In genomic region chr10:110863956-110864355, GRCh38 we compare ENCODE assay signal across 9 cellular contexts. TPM values are rescaled to one million over a fixed set of nuclear protein-coding genes. Genes with fewer than 3 reads are reported as not detected.
DNase-seq lines count a peak whose midpoint lies in the region; ATAC-seq and TF ChIP-seq lines count a peak whose summit lies in the region.
"Had no signal": no experiment of that assay in that cellular context is flagged by ENCODE, and none has a peak within 500 bp of the region (broad histone marks: within the 10 kb centered on the region; RNA-seq: fewer than 3 reads in every experiment).

No MANE protein-coding gene starts in this region.

- peaks cover 8% of the 10 kb centered on the region for H3K36me3 Mint-ChIP-seq in activated naive CD4-positive, alpha-beta T cell treated with anti-CD3 and anti-CD28 coated beads, Interleukin-2, amount 10 ng/mL, durations not matched to agents 7 days and 5 days
- H3K36me3 Mint-ChIP-seq in activated naive CD8-positive, alpha-beta T cell, result no peaks in the 10 kb centered on the region

- no peak for TF ChIP-seq POLR2A in transverse colon (IDR thresholded peaks at IDR 0.05)

- DNase-seq in activated naive CD4-positive, alpha-beta T cell treated with anti-CD3 and anti-CD28 coated beads, Interleukin-2, amount 10 ng/mL, durations not matched to agents 7 days and 5 days, result no peak
- no peak for DNase-seq in activated naive CD4-positive, alpha-beta T cell treated with Interleukin-2 at 50 U/mL for 16 hours
- DNase-seq in transverse colon (no peak), cerebellum (ENCODE audit: low spot score) (no peak)
- DNase-seq in effector CD4-positive, alpha-beta T cell, result no peak
- DNase-seq: testis had no signal

- H3K9me3 Mint-ChIP-seq in activated naive CD4-positive, alpha-beta T cell treated with anti-CD3 and anti-CD28 coated beads, Interleukin-2, amount 10 ng/mL, durations not matched to agents 7 days and 5 days, result no peaks in the 10 kb centered on the region
- no peaks in the 10 kb centered on the region for H3K9me3 Mint-ChIP-seq in activated naive CD8-positive, alpha-beta T cell (ENCODE audit: low read depth)

- WGBS in transverse colon (ENCODE audit: low coverage in 1 of 2), 2 donors, result 89 to 100% methylated on average over 1 to 2 of the region's 2 CpGs

- no peak for TF ChIP-seq EP300 in transverse colon (IDR thresholded peaks at IDR 0.05; ENCODE audit: low read depth)

- no peaks in the 10 kb centered on the region for H3K36me3 ChIP-seq in muscle layer of duodenum (ENCODE audit: control insufficient read depth in 1 of 2, insufficient read depth in 2 of 2, low read length in 2 of 2)
- H3K36me3 ChIP-seq in transverse colon, result no peaks in the 10 kb centered on the region

- TF ChIP-seq CTCF in transverse colon (IDR thresholded peaks at IDR 0.05), result no peak

- ATAC-seq in GM21576 (IDR thresholded peaks at IDR 0.05; ENCODE audit: unreplicated experiment), result no peak

- no peaks in the 10 kb centered on the region for H3K27me3 Mint-ChIP-seq in activated naive CD4-positive, alpha-beta T cell treated with anti-CD3 and anti-CD28 coated beads, Interleukin-2, amount 10 ng/mL, durations not matched to agents 7 days and 5 days
- H3K27me3 Mint-ChIP-seq in activated naive CD8-positive, alpha-beta T cell, result no peaks in the 10 kb centered on the region

- H3K27ac ChIP-seq in muscle layer of duodenum (ENCODE audit: low read length) (peak overlapping the region; percentile 88), transverse colon (peak overlapping the region; percentile 89 to 99 (median 94))

- H3K4me3 ChIP-seq in muscle layer of duodenum (ENCODE audit: low read depth in 1 of 2, low read length in 2 of 2) (no peak overlapping the region), transverse colon (no peak overlapping the region)
- H3K4me3 ChIP-seq: testis had no signal

- CTCF ChIA-PET in activated naive CD4-positive, alpha-beta T cell treated with anti-CD3 and anti-CD28 coated beads, Interleukin-2, amount 10 ng/mL, durations not matched to agents 7 days and 5 days (lab: Charles Lee), result interaction anchor here (1.2 kb wide), 2 partner anchors 11 to 29 kb away, joined by 3 to 5 read pairs; no protein-coding TSS in a partner anchor

- no peaks in the 10 kb centered on the region for H3K9me3 ChIP-seq in muscle layer of duodenum (ENCODE audit: control insufficient read depth in 1 of 2, low read length in 2 of 2)
- H3K9me3 ChIP-seq in transverse colon, result no peaks in the 10 kb centered on the region
- H3K9me3 ChIP-seq: testis had no signal

- in situ Hi-C loops in transverse colon (cut with MboI; ENCODE audit: low pct_ligation_motif_present in 1 of 4, low pct_unique_long_range_greater_than_20kb in 1 of 4, low sequenced_read_pairs in 3 of 4), result no loop called here

- H3K4me1 Mint-ChIP-seq in activated naive CD4-positive, alpha-beta T cell treated with anti-CD3 and anti-CD28 coated beads, Interleukin-2, amount 10 ng/mL, durations not matched to agents 7 days and 5 days, result peaks cover 100% of the 10 kb centered on the region
- peaks cover 98% of the 10 kb centered on the region for H3K4me1 Mint-ChIP-seq in activated naive CD8-positive, alpha-beta T cell (ENCODE audit: low read depth)

- intact Hi-C loops in transverse colon (cut with DNase I; ENCODE audit: low total_unique reads), result no loop called here

- no peak overlapping the region for H3K4me3 Mint-ChIP-seq in activated naive CD4-positive, alpha-beta T cell treated with anti-CD3 and anti-CD28 coated beads, Interleukin-2, amount 10 ng/mL, durations not matched to agents 7 days and 5 days
- peak overlapping the region; percentile 73 for H3K4me3 Mint-ChIP-seq in activated naive CD8-positive, alpha-beta T cell

- peak overlapping the region; percentile 93 for H3K27ac Mint-ChIP-seq in activated naive CD4-positive, alpha-beta T cell treated with anti-CD3 and anti-CD28 coated beads, Interleukin-2, amount 10 ng/mL, durations not matched to agents 7 days and 5 days
- peak overlapping the region; percentile 96 for H3K27ac Mint-ChIP-seq in activated naive CD8-positive, alpha-beta T cell

- H3K4me1 ChIP-seq in muscle layer of duodenum (ENCODE audit: control insufficient read depth in 1 of 2, insufficient read depth in 2 of 2, low read length in 2 of 2) (peaks cover 22 to 44% of the 10 kb centered on the region in 2 donors), transverse colon (peaks cover 59 to 95% (median 71%) of the 10 kb centered on the region in 4 donors)

- H3K27me3 ChIP-seq in muscle layer of duodenum (ENCODE audit: low read depth, low read length), result no peaks in the 10 kb centered on the region
- no peaks in the 10 kb centered on the region for H3K27me3 ChIP-seq in transverse colon
- H3K27me3 ChIP-seq: testis had no signal

RNA-seq across cellular contexts. Expression of gene PDCD4, which starts 7.8 kb away (rescaled TPM):
- total RNA-seq in transverse colon (100 to 1,000 TPM in 3 of 4 donors, 10 to 100 TPM in 1; 98.3 to 724 (median 511) TPM), cerebellum (89.3 TPM)

RNA-seq across cellular contexts. Expression of gene BBIP1, which starts 55.0 kb away (rescaled TPM):
- total RNA-seq in transverse colon, result 10 to 100 TPM in 3 of 4 donors, 1 to 10 TPM in 1; 9.6 to 44.9 (median 18.1) TPM
- 44.1 TPM for total RNA-seq in cerebellum

RNA-seq across cellular contexts. Expression of gene SHOC2, which starts 55.4 kb away (rescaled TPM):
- total RNA-seq in transverse colon (100 to 1,000 TPM in 1 of 4 donors, 10 to 100 TPM in 3; 57.3 to 125 (median 73.4) TPM), cerebellum (85.6 TPM)
